In genomic region chr21:45128613-45129226, GRCh38 we compare ENCODE assay signal across 8 cellular contexts. TPM values are rescaled to one million over a fixed set of nuclear protein-coding genes. Genes with fewer than 3 reads are reported as not detected.
DNase-seq lines count a peak whose midpoint lies in the region; ATAC-seq, FAIRE-seq and TF ChIP-seq lines count a peak whose summit lies in the region.

No MANE protein-coding gene starts in this region.

- intact Hi-C loops in head of caudate nucleus (cut with DNase I) (loop anchor here (5.0 kb wide), 1 partner anchor 181 kb away; no protein-coding TSS in a partner anchor), psoas muscle (cut with DNase I) (loop anchor here (2.0 to 10.0 kb wide), 3 partner anchors 54 to 180 kb away; partner anchors contain the start of gene ADARB1 (in 1 of the 2))

- H3K27me3 Mint-ChIP-seq in activated naive CD4-positive, alpha-beta T cell treated with anti-CD3 and anti-CD28 coated beads, Interleukin-2, amount 10 ng/mL, durations not matched to agents 7 days and 5 days, result no peaks in the 10 kb centered on the region

- H3K4me3 ChIP-seq in DOHH2 (ENCODE audit: low read length) (no peak overlapping the region), Karpas-422 (ENCODE audit: low read length) (no peak overlapping the region), SK-N-MC (no peak overlapping the region), psoas muscle (no peak overlapping the region)

- H3K9me2 ChIP-seq in DOHH2 (replicated peaks; ENCODE audit: control insufficient read depth, low read length), result no peaks in the 10 kb centered on the region
- H3K9me2 ChIP-seq in Karpas-422 (replicated peaks; ENCODE audit: insufficient read depth, low read length), result no peaks in the 10 kb centered on the region

- H3K4me1 ChIP-seq in DOHH2 (ENCODE audit: control insufficient read depth, low read length) (peaks cover 16% of the 10 kb centered on the region), Karpas-422 (ENCODE audit: low read length) (no peaks in the 10 kb centered on the region), psoas muscle (peaks cover 64% of the 10 kb centered on the region)

- H3F3A ChIP-seq in DOHH2 (ENCODE audit: control insufficient read depth, insufficient read depth), result no peaks in the 10 kb centered on the region

- H3K9me3 Mint-ChIP-seq in activated naive CD4-positive, alpha-beta T cell treated with anti-CD3 and anti-CD28 coated beads, Interleukin-2, amount 10 ng/mL, durations not matched to agents 7 days and 5 days, result no peaks in the 10 kb centered on the region

- no peaks in the 10 kb centered on the region for H3K9me3 ChIP-seq in DOHH2 (ENCODE audit: control insufficient read depth, insufficient read depth, low read length)
- H3K9me3 ChIP-seq in Karpas-422 (ENCODE audit: low read length), result no peaks in the 10 kb centered on the region
- no peaks in the 10 kb centered on the region for H3K9me3 ChIP-seq in SK-N-MC (ENCODE audit: low read depth, low read length)
- no peaks in the 10 kb centered on the region for H3K9me3 ChIP-seq in psoas muscle

- peak; percentile 90 for TF ChIP-seq CTCF in DOHH2 (IDR thresholded peaks at IDR 0.05; ENCODE audit: low read depth, low read length, poor library complexity, severe bottlenecking)
- peak; percentile 95 for TF ChIP-seq CTCF in psoas muscle (IDR thresholded peaks at IDR 0.05)

- WGBS in psoas muscle, 3 donors, result 44 to 56% (median 45%) methylated on average over 10 of the region's 10 CpGs

- no peak overlapping the region for H2AFZ ChIP-seq in Karpas-422 (ENCODE audit: low read length)

- no peaks in the 10 kb centered on the region for H3K79me2 ChIP-seq in DOHH2 (ENCODE audit: control insufficient read depth, low read length)
- no peaks in the 10 kb centered on the region for H3K79me2 ChIP-seq in Karpas-422 (ENCODE audit: low read length)

- ATAC-seq in psoas muscle, result peak; percentile 75 to 86 (median 80)
- no peak for ATAC-seq in HG02571 (IDR thresholded peaks at IDR 0.05; ENCODE audit: unreplicated experiment)

- H4K20me1 ChIP-seq in DOHH2 (ENCODE audit: control insufficient read depth, insufficient read depth, low read depth, low read length), result 0 out of 2 replicates have a peak, but pooled peaks cover 2% of the 10 kb centered on the region
- H4K20me1 ChIP-seq in Karpas-422 (ENCODE audit: insufficient read depth, low read depth, low read length), result peaks cover 18% of the 10 kb centered on the region; the same call in 1 of the 2 replicates

- H3K4me3 Mint-ChIP-seq in activated naive CD4-positive, alpha-beta T cell treated with anti-CD3 and anti-CD28 coated beads, Interleukin-2, amount 10 ng/mL, durations not matched to agents 7 days and 5 days, result no peak overlapping the region

- H3K4me2 ChIP-seq in DOHH2 (ENCODE audit: low read length), result no peak overlapping the region
- H3K4me2 ChIP-seq in Karpas-422 (ENCODE audit: low read depth, low read length, poor library complexity, severe bottlenecking), result no peak overlapping the region

- no peak overlapping the region for H3K27ac ChIP-seq in DOHH2 (ENCODE audit: low read depth, low read length)
- H3K27ac ChIP-seq in Karpas-422 (ENCODE audit: low read length), result no peak overlapping the region
- peak overlapping the region; percentile 100 for H3K27ac ChIP-seq in SK-N-MC
- peak overlapping the region; percentile 69 for H3K27ac ChIP-seq in psoas muscle

- H3K9ac ChIP-seq in Karpas-422 (ENCODE audit: low read length) (no peak overlapping the region), SK-N-MC (ENCODE audit: insufficient read length) (peak overlapping the region; percentile 78)

- peaks cover 85% of the 10 kb centered on the region for H3K27me3 ChIP-seq in DOHH2 (ENCODE audit: control insufficient read depth, low read length)
- no peaks in the 10 kb centered on the region for H3K27me3 ChIP-seq in Karpas-422 (ENCODE audit: low read length)
- H3K27me3 ChIP-seq in psoas muscle (ENCODE audit: insufficient read depth in 3 of 3, low read length in 2 of 3), result no peaks in the 10 kb centered on the region

- no peaks in the 10 kb centered on the region for H3K36me3 ChIP-seq in DOHH2 (ENCODE audit: control insufficient read depth, low read length)
- no peaks in the 10 kb centered on the region for H3K36me3 ChIP-seq in Karpas-422 (ENCODE audit: insufficient read depth, low read length)
- no peaks in the 10 kb centered on the region; the same call in 1 of the 2 replicates for H3K36me3 ChIP-seq in SK-N-MC (ENCODE audit: insufficient read depth, low read length)
- H3K36me3 ChIP-seq in psoas muscle (ENCODE audit: insufficient read depth in 1 of 2, low read depth in 1 of 2), result no peaks in the 10 kb centered on the region

- DNase-seq in Karpas-422, result peak; percentile 86
- peak; percentile 39 for DNase-seq in SK-N-MC (ENCODE audit: low read depth, low spot score)
- DNase-seq in activated naive CD4-positive, alpha-beta T cell treated with anti-CD3 and anti-CD28 coated beads, Interleukin-2, amount 10 ng/mL, durations not matched to agents 7 days and 5 days, result peak; percentile 86
- peak; percentile 56 to 87 (median 75) for DNase-seq in head of caudate nucleus
- peak; percentile 78 to 89 for DNase-seq in psoas muscle
- peak; percentile 70 for DNase-seq in urothelium cell line (ENCODE audit: low spot score)

- peaks cover 11% of the 10 kb centered on the region for H3K36me3 Mint-ChIP-seq in activated naive CD4-positive, alpha-beta T cell treated with anti-CD3 and anti-CD28 coated beads, Interleukin-2, amount 10 ng/mL, durations not matched to agents 7 days and 5 days

- peaks cover 13% of the 10 kb centered on the region for H3K4me1 Mint-ChIP-seq in activated naive CD4-positive, alpha-beta T cell treated with anti-CD3 and anti-CD28 coated beads, Interleukin-2, amount 10 ng/mL, durations not matched to agents 7 days and 5 days

- H3K27ac Mint-ChIP-seq in activated naive CD4-positive, alpha-beta T cell treated with anti-CD3 and anti-CD28 coated beads, Interleukin-2, amount 10 ng/mL, durations not matched to agents 7 days and 5 days, result no peak overlapping the region

- CTCF ChIA-PET in activated naive CD4-positive, alpha-beta T cell treated with anti-CD3 and anti-CD28 coated beads, Interleukin-2, amount 10 ng/mL, durations not matched to agents 7 days and 5 days (lab: Charles Lee), result interaction anchor here (0.6 to 9.7 kb wide), 37 partner anchors 10 to 328 kb away, joined by 3 to 155 read pairs (median 4); partner anchors contain the start of genes POFUT2, SLX9 and UBE2G2

- no peak for FAIRE-seq in urothelium cell line (lab: Jason Lieb, UNC)

RNA-seq across cellular contexts. Expression of gene ADARB1, which starts 54.3 kb away (rescaled TPM):
- 1.4 and 2.0 TPM in 2 replicates for total RNA-seq in Karpas-422 (2014; rRNA removed; shearing (Covaris generic); ENCODE audit: low replicate concordance)
- 10 to 100 TPM in 2 of 4 donors, 1 to 10 TPM in 2; 6.9 to 22.7 (median 14.4) TPM for total RNA-seq in psoas muscle
- polyA plus RNA-seq in psoas muscle, result 1 to 10 TPM; 3.8 to 6.4 (median 4.1) TPM

Comparison
In these comparisons a context has a peak if more than half of its experiments do, and no peak if none do; other contexts are left out.
1. H3K27ac ChIP-seq: peak in SK-N-MC (single experiment) and psoas muscle (single experiment); none in DOHH2 (single experiment) and Karpas-422 (single experiment).
2. Peak in every context shown above with its lines, with median percentiles within 50 percentile points of each other: DNase-seq.